ENCODE assay signal across 10 cellular contexts in genomic region chr6:231779-232178, GRCh38.
"Had no signal": no experiment of that assay in that cellular context is flagged by ENCODE, and none has a peak within 500 bp of the region (broad histone marks: within the 10 kb centered on the region; RNA-seq: fewer than 3 reads in every experiment).

No MANE protein-coding gene starts in this region.

- H3K4me3 Mint-ChIP-seq: activated naive CD4-positive, alpha-beta T cell treated with anti-CD3 and anti-CD28 coated beads for 36 hours; neural progenitor cell had no signal

- H3K9me3 Mint-ChIP-seq: activated naive CD4-positive, alpha-beta T cell treated with anti-CD3 and anti-CD28 coated beads for 36 hours had no signal

- H3K36me3 Mint-ChIP-seq: neural progenitor cell had no signal

- ATAC-seq: gastroesophageal sphincter, psoas muscle, right lobe of liver, upper lobe of right lung had no signal

- DNase-seq: activated CD4-positive, alpha-beta T cell treated with anti-CD3 and anti-CD28 coated beads, Interleukin-2, amount 50 U/mL, for 4 hours; activated naive CD4-positive, alpha-beta T cell treated with anti-CD3 and anti-CD28 coated beads for 36 hours; amniotic stem cell; islet precursor cell; midbrain; psoas muscle; right lobe of liver had no signal

- H3K27ac Mint-ChIP-seq: activated naive CD4-positive, alpha-beta T cell treated with anti-CD3 and anti-CD28 coated beads for 36 hours; neural progenitor cell had no signal
